Comparison of ENCODE assay signal across 1 cellular context in genomic region chr10:71920540-71921318, GRCh38.
TF ChIP-seq lines count a peak whose summit lies in the region.

No MANE protein-coding gene starts in this region.

TF ChIP-seq in IMR-90, 13 proteins besides CTCF, POLR2A, EP300 and RAD21:
- no peak for TF ChIP-seq CHD1 (IDR thresholded peaks at IDR 0.05; ENCODE audit: low read depth, low read length)
- TF ChIP-seq SMC3 (IDR thresholded peaks at IDR 0.05; ENCODE audit: low read depth, low read length) = no peak
- no peak for TF ChIP-seq BHLHE40 (IDR thresholded peaks at IDR 0.05; ENCODE audit: low read depth, low read length)
- TF ChIP-seq MAFK (IDR thresholded peaks at IDR 0.05; ENCODE audit: low read depth, low read length) = no peak
- no peak for TF ChIP-seq RCOR1 (IDR thresholded peaks at IDR 0.05; ENCODE audit: insufficient replicate concordance, low read length)
- TF ChIP-seq USF2 (IDR thresholded peaks at IDR 0.05; ENCODE audit: low read depth, low read length) = no peak
- no peak for TF ChIP-seq ELK1 (IDR thresholded peaks at IDR 0.05; ENCODE audit: borderline replicate concordance, low read depth, low read length)
- no peak for TF ChIP-seq FOS (IDR thresholded peaks at IDR 0.05; ENCODE audit: low read depth, low read length)
- TF ChIP-seq MAZ (IDR thresholded peaks at IDR 0.05; ENCODE audit: borderline replicate concordance, low read depth, low read length) = no peak
- TF ChIP-seq CEBPB (IDR thresholded peaks at IDR 0.05; ENCODE audit: low read depth, low read length) = no peak
- no peak for TF ChIP-seq NFE2L2 (IDR thresholded peaks at IDR 0.05; ENCODE audit: low read depth, low read length)
- no peak for TF ChIP-seq MXI1 (IDR thresholded peaks at IDR 0.05; ENCODE audit: borderline replicate concordance, low read depth, low read length)
- TF ChIP-seq RFX5 (IDR thresholded peaks at IDR 0.05; ENCODE audit: low read depth, low read length) = no peak
